Comparison of ENCODE assay signal across 24 cellular contexts in genomic region chr18:37563810-37564511, GRCh38. TPM values are rescaled to one million over a fixed set of nuclear protein-coding genes. Genes with fewer than 3 reads are reported as not detected.
DNase-seq lines count a peak whose midpoint lies in the region; ATAC-seq and TF ChIP-seq lines count a peak whose summit lies in the region.
"Had no signal": no experiment of that assay in that cellular context is flagged by ENCODE, and none has a peak within 500 bp of the region (broad histone marks: within the 10 kb centered on the region; RNA-seq: fewer than 3 reads in every experiment).

No MANE protein-coding gene starts in this region.

- H3K9me3 ChIP-seq in BE2C: no peaks in the 10 kb centered on the region
- H3K9me3 ChIP-seq in aorta (ENCODE audit: control insufficient read depth, low read length): peaks cover 2% of the 10 kb centered on the region
- H3K9me3 ChIP-seq: heart right ventricle, left ventricle myocardium inferior, stomach, upper lobe of left lung had no signal

- H3K36me3 Mint-ChIP-seq in glutamatergic neuron (ENCODE audit: unreplicated experiment): no peaks in the 10 kb centered on the region
- H3K36me3 Mint-ChIP-seq: natural killer cell treated with Interleukin-12 subunit alpha and Interleukin-12 subunit beta and Interleukin-15 and Interleukin-18, amount 100 ng/mL, for 72 hours; T-cell had no signal

- no peak for ATAC-seq in aorta (ENCODE audit: low FRiP score)
- no peak for ATAC-seq in HG02884 (IDR thresholded peaks at IDR 0.05; ENCODE audit: unreplicated experiment)
- ATAC-seq: natural killer cell treated with Interleukin-12 subunit alpha and Interleukin-12 subunit beta and Interleukin-15 and Interleukin-18, amount 100 ng/mL, for 72 hours; T-cell had no signal

- intact Hi-C loops in aorta (cut with DNase I): no loop called here

- peak overlapping the region; percentile 100 for H3K4me3 Mint-ChIP-seq in glutamatergic neuron (ENCODE audit: unreplicated experiment)
- H3K4me3 Mint-ChIP-seq: natural killer cell treated with Interleukin-12 subunit alpha and Interleukin-12 subunit beta and Interleukin-15 and Interleukin-18, amount 100 ng/mL, for 72 hours had no signal

- DNase-seq in BE2C: no peak
- peak; percentile 87 for DNase-seq in DMS79 treated with DMSO at 0.1 percent for 48 hours (lab: John Stamatoyannopoulos, UW)
- peak; percentile 87 for DNase-seq in NCI-H69 (lab: John Stamatoyannopoulos, UW)
- no peak for DNase-seq in glutamatergic neuron
- DNase-seq in aorta: no peak
- DNase-seq in inferior parietal cortex (ENCODE audit: extremely low spot score): no peak
- no peak for DNase-seq in stimulated activated CD4-positive, alpha-beta T cell treated with anti-CD3 and anti-CD28 coated beads, Interleukin-4, amount 100 ng/mL, for 1 hour
- DNase-seq: activated CD4-positive, alpha-beta T cell treated with anti-CD3 and anti-CD28 coated beads for 4 hours; activated naive CD4-positive, alpha-beta T cell treated with anti-CD3 and anti-CD28 coated beads, Interleukin-2, amount 50 U/mL, for 16 hours; CD4-positive, CD25-positive, alpha-beta regulatory T cell; NCI-H1436 treated with DMSO at 0.1 percent for 48 hours; OCI-M1; stimulated activated CD4-positive, alpha-beta T cell treated with anti-CD3 and anti-CD28 coated beads, Interleukin-4, amount 100 ng/mL, for 4 hours; T-cell had no signal

- H3K4me3 ChIP-seq in BE2C (ENCODE audit: low read depth, low read length): peak overlapping the region; percentile 77
- H3K4me3 ChIP-seq in aorta (ENCODE audit: low read length in 2 of 2): no peak overlapping the region

- H3K36me3 ChIP-seq in BE2C: no peaks in the 10 kb centered on the region
- no peaks in the 10 kb centered on the region for H3K36me3 ChIP-seq in aorta (ENCODE audit: control insufficient read depth in 1 of 2, insufficient read depth in 2 of 2, low read length in 1 of 2)
- H3K36me3 ChIP-seq: heart right ventricle, left ventricle myocardium inferior, stomach, upper lobe of left lung had no signal

- H3K27ac Mint-ChIP-seq in glutamatergic neuron (ENCODE audit: unreplicated experiment): peak overlapping the region; percentile 95
- H3K27ac Mint-ChIP-seq: CD4-positive, CD25-positive, alpha-beta regulatory T cell; natural killer cell treated with Interleukin-12 subunit alpha and Interleukin-12 subunit beta and Interleukin-15 and Interleukin-18, amount 100 ng/mL, for 72 hours; T-cell had no signal

- H3K4me1 ChIP-seq in BE2C (no peaks in the 10 kb centered on the region), aorta (ENCODE audit: control insufficient read depth in 1 of 2, insufficient read depth in 2 of 2, low read length in 2 of 2) (peaks cover 0 to 6% of the 10 kb centered on the region in 2 donors)

- H3K27ac ChIP-seq in aorta (ENCODE audit: low read depth in 1 of 2, low read length in 2 of 2): no peak overlapping the region
- H3K27ac ChIP-seq: heart right ventricle, left ventricle myocardium inferior, stomach, upper lobe of left lung had no signal

- peaks cover 21% of the 10 kb centered on the region for H3K9me3 Mint-ChIP-seq in glutamatergic neuron (ENCODE audit: unreplicated experiment)
- H3K9me3 Mint-ChIP-seq: natural killer cell treated with Interleukin-12 subunit alpha and Interleukin-12 subunit beta and Interleukin-15 and Interleukin-18, amount 100 ng/mL, for 72 hours; T-cell had no signal

- 28 to 32% methylated on average over 17 of the region's 17 CpGs for WGBS in aorta, 2 donors

- peaks cover 28% of the 10 kb centered on the region for H3K27me3 Mint-ChIP-seq in glutamatergic neuron (ENCODE audit: unreplicated experiment)

- no peaks in the 10 kb centered on the region for H3K27me3 ChIP-seq in BE2C
- no peaks in the 10 kb centered on the region for H3K27me3 ChIP-seq in aorta (ENCODE audit: control insufficient read depth in 1 of 2, insufficient read depth in 2 of 2, low read length in 1 of 2)

- peaks cover 28% of the 10 kb centered on the region for H3K4me1 Mint-ChIP-seq in glutamatergic neuron (ENCODE audit: low read depth, unreplicated experiment)

- TF ChIP-seq CTCF in BE2C (IDR thresholded peaks at IDR 0.05; ENCODE audit: low read depth, low read length): no peak
- TF ChIP-seq CTCF in glutamatergic neuron (IDR thresholded peaks at IDR 0.05; ENCODE audit: partially characterized antibody, unreplicated experiment): no peak

RNA-seq across cellular contexts. Expression of gene CELF4, which starts 1.6 kb away (rescaled TPM):
- polyA plus RNA-seq in BE2C (2012; ENCODE audit: insufficient read depth, insufficient read length, low read depth): 29.2 TPM
- total RNA-seq in glutamatergic neuron (ENCODE audit: unreplicated experiment) (38.4 TPM), aorta (not detected)
- under 1 TPM in 1 of 2 donors, not detected in 1; 0.51 TPM for polyA plus RNA-seq in aorta
- total RNA-seq: CD4-positive, CD25-positive, alpha-beta regulatory T cell; endothelial cell of umbilical vein; HepG2; natural killer cell treated with Interleukin-12 subunit alpha and Interleukin-12 subunit beta and Interleukin-15 and Interleukin-18, amount 100 ng/mL, for 72 hours; pulmonary artery endothelial cell; T-cell had no signal
- polyA plus RNA-seq: endothelial cell of umbilical vein, HepG2, smooth muscle cell had no signal

Comparison
In these comparisons a context has a peak if more than half of its experiments do, and no peak if none do; other contexts are left out.
1. DNase-seq: peak in DMS79 treated with DMSO at 0.1 percent for 48 hours (single experiment) and NCI-H69 (single experiment); none in BE2C (single experiment), glutamatergic neuron (single experiment), aorta (0 of 2), inferior parietal cortex (single experiment) and stimulated activated CD4-positive, alpha-beta T cell treated with anti-CD3 and anti-CD28 coated beads, Interleukin-4, amount 100 ng/mL, for 1 hour (single experiment).
2. RNA of gene CELF4, which starts 1.6 kb away (total RNA-seq): 38.4 TPM in glutamatergic neuron (single experiment); not detected in aorta; every median in the first group is over 10 times any median in the second.